Comparison of ENCODE assay signal across 8 cellular contexts in genomic region chr19:41327076-41327475, GRCh38. TPM values are rescaled to one million over a fixed set of nuclear protein-coding genes. Genes with fewer than 3 reads are reported as not detected.
DNase-seq lines count a peak whose midpoint lies in the region; ATAC-seq and TF ChIP-seq lines count a peak whose summit lies in the region.

No MANE protein-coding gene starts in this region.

- H3K27me3 Mint-ChIP-seq in stimulated activated naive CD8-positive, alpha-beta T cell treated with anti-CD3 and anti-CD28 coated beads, Interleukin-15, amount 100 ng/mL, for 72 hours, result no peaks in the 10 kb centered on the region

- H3K4me3 ChIP-seq in SK-N-SH (ENCODE audit: low read depth in 2 of 2, low read length in 1 of 2), result no peak overlapping the region

- TF ChIP-seq EP300 in SK-N-SH (IDR thresholded peaks at IDR 0.05; ENCODE audit: borderline replicate concordance in 1 of 2, low read depth in 1 of 2, low read length in 1 of 2), result no peak

- H3K9me3 ChIP-seq in SK-N-SH, result no peaks in the 10 kb centered on the region

- no peaks in the 10 kb centered on the region for H3K9me2 ChIP-seq in SK-N-SH

- peaks cover 3 to 26% of the 10 kb centered on the region in 2 experiments for H3K36me3 ChIP-seq in SK-N-SH (replicated peaks in 1 of 2; ENCODE audit: control insufficient read depth in 1 of 2, insufficient read depth in 2 of 2, low read length in 1 of 2)

- peak overlapping the region; percentile 82 for H3K4me2 ChIP-seq in SK-N-SH

- DNase-seq in SK-N-SH (no peak), SW480 (ENCODE audit: low spot score) (peak; percentile 62), fibroblast of peridontal ligament (ENCODE audit: extremely low read depth) (peak; percentile 37), GM03348 (ENCODE audit: low spot score) (no peak), COR-L47 (lab: John Stamatoyannopoulos, UW) (no peak), HK-2 (ENCODE audit: unreplicated experiment) (no peak)
- DNase-seq in stimulated activated naive CD8-positive, alpha-beta T cell treated with anti-CD3 and anti-CD28 coated beads, Interleukin-15, amount 100 ng/mL, for 72 hours, result no peak

- peaks cover 91% of the 10 kb centered on the region for H3K4me1 Mint-ChIP-seq in stimulated activated naive CD8-positive, alpha-beta T cell treated with anti-CD3 and anti-CD28 coated beads, Interleukin-15, amount 100 ng/mL, for 72 hours

- H3K27ac Mint-ChIP-seq in stimulated activated naive CD8-positive, alpha-beta T cell treated with anti-CD3 and anti-CD28 coated beads, Interleukin-15, amount 100 ng/mL, for 72 hours, result peak overlapping the region; percentile 56 to 70

- peaks cover 45 to 51% of the 10 kb centered on the region in 2 experiments for H3K4me1 ChIP-seq in SK-N-SH (ENCODE audit: control insufficient read depth in 1 of 2, insufficient read depth in 2 of 2, low read depth in 1 of 2, low read length in 1 of 2)

- peaks cover 50% of the 10 kb centered on the region for H3K79me2 ChIP-seq in SK-N-SH (ENCODE audit: insufficient read depth)

- TF ChIP-seq RAD21 in SK-N-SH (IDR thresholded peaks at IDR 0.05; ENCODE audit: low read length), result no peak

- H3F3A ChIP-seq in SK-N-SH (replicated peaks; ENCODE audit: insufficient read depth), result peaks cover 77% of the 10 kb centered on the region

- H3K27me3 ChIP-seq in SK-N-SH (ENCODE audit: insufficient read depth), result no peaks in the 10 kb centered on the region

- H3K9ac ChIP-seq in SK-N-SH, result peak overlapping the region; percentile 78; the same call in 1 of the 2 replicates

- POLR2A ChIA-PET in SK-N-SH (lab: Yijun Ruan, JAX), result no interaction called here

- 96% methylated on average over 9 of the region's 9 CpGs for WGBS in SK-N-SH (ENCODE audit: low lambda C conversion rate)

- peak overlapping the region in 1 of 2 experiments; percentile 100; a peak in 2 of 4 replicates for H3K27ac ChIP-seq in SK-N-SH (ENCODE audit: low read depth in 2 of 2, low read length in 1 of 2)

- no peak for TF ChIP-seq CTCF in SK-N-SH (IDR thresholded peaks at IDR 0.05)

- no peaks in the 10 kb centered on the region for H4K20me1 ChIP-seq in SK-N-SH (ENCODE audit: insufficient read depth)

- no peak overlapping the region for H2AFZ ChIP-seq in SK-N-SH (ENCODE audit: low read depth)

- ATAC-seq in SK-N-SH treated with all-trans-retinoic acid at 6 μM for 48 hours, result no peak
- ATAC-seq in stimulated activated naive CD8-positive, alpha-beta T cell treated with anti-CD3 and anti-CD28 coated beads, Interleukin-15, amount 100 ng/mL, for 72 hours, result peak; percentile 1

- H3K4me3 Mint-ChIP-seq in stimulated activated naive CD8-positive, alpha-beta T cell treated with anti-CD3 and anti-CD28 coated beads, Interleukin-15, amount 100 ng/mL, for 72 hours, result peak overlapping the region; percentile 77 to 82

- no peaks in the 10 kb centered on the region for H3K9me3 Mint-ChIP-seq in stimulated activated naive CD8-positive, alpha-beta T cell treated with anti-CD3 and anti-CD28 coated beads, Interleukin-15, amount 100 ng/mL, for 72 hours

- CTCF ChIA-PET in SK-N-SH (lab: Yijun Ruan, JAX), result interaction anchor here (0.8 kb wide), 1 partner anchor 19 kb away, joined by 3 read pairs; no protein-coding TSS in a partner anchor

TF ChIP-seq in SK-N-SH, 30 proteins besides CTCF, POLR2A, EP300 and RAD21:
- TF ChIP-seq POLR2AphosphoS5 (IDR thresholded peaks at IDR 0.05; ENCODE audit: low read depth, low read length) (0 out of 2 replicates have a peak, but pooled peaks have one; percentile 22), ELF1 (IDR thresholded peaks at IDR 0.05) (no peak)

TF ChIP-seq in SK-N-SH treated with all-trans-retinoic acid at 6 μM for 48 hours, 23 proteins besides CTCF, POLR2A, EP300 and RAD21 (continues in another document):
- TF ChIP-seq ZNF565 (CRISPR knock-in tag; conservative IDR thresholded peaks at IDR 0.05; ENCODE audit: low read depth) (no peak), SNAI2 (CRISPR knock-in tag; IDR thresholded peaks at IDR 0.05) (no peak), ZNF70 (CRISPR knock-in tag; IDR thresholded peaks at IDR 0.05) (no peak), ZC3H10 (CRISPR knock-in tag; IDR thresholded peaks at IDR 0.05) (no peak), ZFP30 (CRISPR knock-in tag; IDR thresholded peaks at IDR 0.05) (no peak), ZFP3 (CRISPR knock-in tag; IDR thresholded peaks at IDR 0.05) (no peak), OSR1 (CRISPR knock-in tag; IDR thresholded peaks at IDR 0.05) (no peak), ISL1 (CRISPR knock-in tag; IDR thresholded peaks at IDR 0.05) (no peak), PPARA (CRISPR knock-in tag; IDR thresholded peaks at IDR 0.05; ENCODE audit: borderline replicate concordance) (no peak), TOX (CRISPR knock-in tag; IDR thresholded peaks at IDR 0.05; ENCODE audit: borderline replicate concordance) (no peak), BACH2 (CRISPR knock-in tag; IDR thresholded peaks at IDR 0.05; ENCODE audit: borderline replicate concordance) (no peak), RARB (CRISPR knock-in tag; IDR thresholded peaks at IDR 0.05) (no peak), ARNTL (CRISPR knock-in tag; IDR thresholded peaks at IDR 0.05; ENCODE audit: borderline replicate concordance, low read depth) (no peak)
- TF ChIP-seq, protein P1, sequence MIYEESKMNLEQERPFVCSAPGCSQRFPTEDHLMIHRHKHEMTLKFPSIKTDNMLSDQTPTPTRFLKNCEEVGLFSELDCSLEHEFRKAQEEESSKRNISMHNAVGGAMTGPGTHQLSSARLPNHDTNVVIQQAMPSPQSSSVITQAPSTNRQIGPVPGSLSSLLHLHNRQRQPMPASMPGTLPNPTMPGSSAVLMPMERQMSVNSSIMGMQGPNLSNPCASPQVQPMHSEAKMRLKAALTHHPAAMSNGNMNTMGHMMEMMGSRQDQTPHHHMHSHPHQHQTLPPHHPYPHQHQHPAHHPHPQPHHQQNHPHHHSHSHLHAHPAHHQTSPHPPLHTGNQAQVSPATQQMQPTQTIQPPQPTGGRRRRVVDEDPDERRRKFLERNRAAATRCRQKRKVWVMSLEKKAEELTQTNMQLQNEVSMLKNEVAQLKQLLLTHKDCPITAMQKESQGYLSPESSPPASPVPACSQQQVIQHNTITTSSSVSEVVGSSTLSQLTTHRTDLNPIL (CRISPR knock-in tag; IDR thresholded peaks at IDR 0.05; ENCODE audit: low read depth), result no peak
- TF ChIP-seq, protein P2, sequence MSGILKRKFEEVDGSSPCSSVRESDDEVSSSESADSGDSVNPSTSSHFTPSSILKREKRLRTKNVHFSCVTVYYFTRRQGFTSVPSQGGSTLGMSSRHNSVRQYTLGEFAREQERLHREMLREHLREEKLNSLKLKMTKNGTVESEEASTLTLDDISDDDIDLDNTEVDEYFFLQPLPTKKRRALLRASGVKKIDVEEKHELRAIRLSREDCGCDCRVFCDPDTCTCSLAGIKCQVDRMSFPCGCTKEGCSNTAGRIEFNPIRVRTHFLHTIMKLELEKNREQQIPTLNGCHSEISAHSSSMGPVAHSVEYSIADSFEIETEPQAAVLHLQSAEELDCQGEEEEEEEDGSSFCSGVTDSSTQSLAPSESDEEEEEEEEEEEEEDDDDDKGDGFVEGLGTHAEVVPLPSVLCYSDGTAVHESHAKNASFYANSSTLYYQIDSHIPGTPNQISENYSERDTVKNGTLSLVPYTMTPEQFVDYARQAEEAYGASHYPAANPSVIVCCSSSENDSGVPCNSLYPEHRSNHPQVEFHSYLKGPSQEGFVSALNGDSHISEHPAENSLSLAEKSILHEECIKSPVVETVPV (CRISPR knock-in tag; IDR thresholded peaks at IDR 0.05), result no peak
- TF ChIP-seq, protein P3, sequence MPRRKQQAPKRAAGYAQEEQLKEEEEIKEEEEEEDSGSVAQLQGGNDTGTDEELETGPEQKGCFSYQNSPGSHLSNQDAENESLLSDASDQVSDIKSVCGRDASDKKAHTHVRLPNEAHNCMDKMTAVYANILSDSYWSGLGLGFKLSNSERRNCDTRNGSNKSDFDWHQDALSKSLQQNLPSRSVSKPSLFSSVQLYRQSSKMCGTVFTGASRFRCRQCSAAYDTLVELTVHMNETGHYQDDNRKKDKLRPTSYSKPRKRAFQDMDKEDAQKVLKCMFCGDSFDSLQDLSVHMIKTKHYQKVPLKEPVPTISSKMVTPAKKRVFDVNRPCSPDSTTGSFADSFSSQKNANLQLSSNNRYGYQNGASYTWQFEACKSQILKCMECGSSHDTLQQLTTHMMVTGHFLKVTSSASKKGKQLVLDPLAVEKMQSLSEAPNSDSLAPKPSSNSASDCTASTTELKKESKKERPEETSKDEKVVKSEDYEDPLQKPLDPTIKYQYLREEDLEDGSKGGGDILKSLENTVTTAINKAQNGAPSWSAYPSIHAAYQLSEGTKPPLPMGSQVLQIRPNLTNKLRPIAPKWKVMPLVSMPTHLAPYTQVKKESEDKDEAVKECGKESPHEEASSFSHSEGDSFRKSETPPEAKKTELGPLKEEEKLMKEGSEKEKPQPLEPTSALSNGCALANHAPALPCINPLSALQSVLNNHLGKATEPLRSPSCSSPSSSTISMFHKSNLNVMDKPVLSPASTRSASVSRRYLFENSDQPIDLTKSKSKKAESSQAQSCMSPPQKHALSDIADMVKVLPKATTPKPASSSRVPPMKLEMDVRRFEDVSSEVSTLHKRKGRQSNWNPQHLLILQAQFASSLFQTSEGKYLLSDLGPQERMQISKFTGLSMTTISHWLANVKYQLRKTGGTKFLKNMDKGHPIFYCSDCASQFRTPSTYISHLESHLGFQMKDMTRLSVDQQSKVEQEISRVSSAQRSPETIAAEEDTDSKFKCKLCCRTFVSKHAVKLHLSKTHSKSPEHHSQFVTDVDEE (CRISPR knock-in tag; IDR thresholded peaks at IDR 0.05), result no peak

RNA-seq across cellular contexts. Expression of gene CCDC97, which starts 17.1 kb away (rescaled TPM):
- polyA plus RNA-seq in SK-N-SH (2012; rRNA removed), result 8.7 and 9.6 TPM in 2 replicates
- 5.3 and 6.8 TPM in 2 replicates for polyA plus RNA-seq in SK-N-SH (2012; cell fraction: cytosol; rRNA removed)
- 11.7 and 13.7 TPM in 2 replicates for polyA plus RNA-seq in SK-N-SH (2012; cell fraction: nucleus; rRNA removed)

RNA-seq across cellular contexts. Expression of gene TGFB1, which starts 26.6 kb away (rescaled TPM):
- polyA plus RNA-seq in SK-N-SH (2012; rRNA removed), result 13.5 and 25.5 TPM in 2 replicates
- 13.0 and 21.4 TPM in 2 replicates for polyA plus RNA-seq in SK-N-SH (2012; cell fraction: cytosol; rRNA removed)
- polyA plus RNA-seq in SK-N-SH (2012; cell fraction: nucleus; rRNA removed), result 75.1 and 149 TPM in 2 replicates

RNA-seq across cellular contexts. Expression of gene B9D2, which starts 36.9 kb away (rescaled TPM):
- 9.0 and 13.3 TPM in 2 replicates for polyA plus RNA-seq in SK-N-SH (2012; rRNA removed)
- polyA plus RNA-seq in SK-N-SH (2012; cell fraction: cytosol; rRNA removed), result 9.6 and 10.5 TPM in 2 replicates
- 8.1 and 9.0 TPM in 2 replicates for polyA plus RNA-seq in SK-N-SH (2012; cell fraction: nucleus; rRNA removed)

RNA-seq across cellular contexts. Expression of gene TMEM91, which starts 49.3 kb away (rescaled TPM):
- 5.1 and 5.7 TPM in 2 replicates for polyA plus RNA-seq in SK-N-SH (2012; rRNA removed)
- polyA plus RNA-seq in SK-N-SH (2012; cell fraction: cytosol; rRNA removed), result 0.85 and 1.0 TPM in 2 replicates
- 36.4 and 58.3 TPM in 2 replicates for polyA plus RNA-seq in SK-N-SH (2012; cell fraction: nucleus; rRNA removed)

Comparison
In these comparisons a context has a peak if more than half of its experiments do, and no peak if none do; other contexts are left out.
1. DNase-seq: peak in SW480 (single experiment) and fibroblast of peridontal ligament (single experiment); none in SK-N-SH (single experiment), stimulated activated naive CD8-positive, alpha-beta T cell treated with anti-CD3 and anti-CD28 coated beads, Interleukin-15, amount 100 ng/mL, for 72 hours (0 of 2), GM03348 (single experiment), COR-L47 (single experiment) and HK-2 (single experiment).